In genomic region chr22:42901790-42902508, GRCh38 we compare ENCODE assay signal across 10 cellular contexts. TPM values are rescaled to one million over a fixed set of nuclear protein-coding genes. Genes with fewer than 3 reads are reported as not detected.
DNase-seq lines count a peak whose midpoint lies in the region; ATAC-seq and TF ChIP-seq lines count a peak whose summit lies in the region.
"Had no signal": no experiment of that assay in that cellular context is flagged by ENCODE, and none has a peak within 500 bp of the region (broad histone marks: within the 10 kb centered on the region; RNA-seq: fewer than 3 reads in every experiment).

No MANE protein-coding gene starts in this region.

- TF ChIP-seq CTCF in DOHH2 (IDR thresholded peaks at IDR 0.05; ENCODE audit: low read depth, low read length, poor library complexity, severe bottlenecking) (peak; percentile 51), NB4 (IDR thresholded peaks at IDR 0.05; ENCODE audit: low read depth, low read length) (peak; percentile 33), chondrocyte (IDR thresholded peaks at IDR 0.05) (peak; percentile 64), neural progenitor cell (IDR thresholded peaks at IDR 0.05) (peak; percentile 36)

- peaks cover 11% of the 10 kb centered on the region for H3K36me3 Mint-ChIP-seq in chondrocyte (ENCODE audit: low read depth)
- H3K36me3 Mint-ChIP-seq in neural progenitor cell, result no peaks in the 10 kb centered on the region

- no peak overlapping the region for H3K4me3 Mint-ChIP-seq in chondrocyte (ENCODE audit: unreplicated experiment)
- no peak overlapping the region for H3K4me3 Mint-ChIP-seq in neural progenitor cell

- no peaks in the 10 kb centered on the region; the same call in 1 of the 2 replicates for H4K20me1 ChIP-seq in DOHH2 (ENCODE audit: control insufficient read depth, insufficient read depth, low read depth, low read length)
- H4K20me1 ChIP-seq in neural progenitor cell (ENCODE audit: low read depth), result peaks cover 82% of the 10 kb centered on the region

- H3F3A ChIP-seq in DOHH2 (ENCODE audit: control insufficient read depth, insufficient read depth), result no peaks in the 10 kb centered on the region
- peaks cover 6% of the 10 kb centered on the region for H3F3A ChIP-seq in neural progenitor cell (ENCODE audit: low read depth)

- H3K36me3 ChIP-seq in DOHH2 (ENCODE audit: control insufficient read depth, low read length) (no peaks in the 10 kb centered on the region; the same call in 1 of the 2 replicates), neural progenitor cell (no peaks in the 10 kb centered on the region)

- ATAC-seq in HG02938 (IDR thresholded peaks at IDR 0.05; ENCODE audit: unreplicated experiment), result no peak
- no peak for ATAC-seq in GM18517 (IDR thresholded peaks at IDR 0.05; ENCODE audit: unreplicated experiment)
- ATAC-seq in GM19023 (IDR thresholded peaks at IDR 0.05; ENCODE audit: unreplicated experiment), result no peak

- H3K9me3 Mint-ChIP-seq in chondrocyte (ENCODE audit: low read depth), result no peaks in the 10 kb centered on the region
- H3K9me3 Mint-ChIP-seq in neural progenitor cell, result no peaks in the 10 kb centered on the region

- H3K4me1 Mint-ChIP-seq in chondrocyte (ENCODE audit: low read depth), result peaks cover 31% of the 10 kb centered on the region
- peaks cover 25% of the 10 kb centered on the region for H3K4me1 Mint-ChIP-seq in neural progenitor cell

- H3K27ac ChIP-seq in DOHH2 (ENCODE audit: low read depth, low read length) (no peak overlapping the region), neural progenitor cell (no peak overlapping the region)

- H3K4me1 ChIP-seq in DOHH2 (ENCODE audit: control insufficient read depth, low read length), result peaks cover 7% of the 10 kb centered on the region
- H3K4me1 ChIP-seq in neural progenitor cell, result peaks cover 10% of the 10 kb centered on the region

- no peaks in the 10 kb centered on the region for H3K9me2 ChIP-seq in DOHH2 (replicated peaks; ENCODE audit: control insufficient read depth, low read length)

- no peak overlapping the region for H3K9ac ChIP-seq in neural progenitor cell

- H3K27me3 ChIP-seq in DOHH2 (ENCODE audit: control insufficient read depth, low read length) (no peaks in the 10 kb centered on the region), neural progenitor cell (no peaks in the 10 kb centered on the region)
- H3K27me3 ChIP-seq: Peyer's patch had no signal

- no peak overlapping the region for H2AFZ ChIP-seq in neural progenitor cell (replicated peaks)

- DNase-seq in NB4 (ENCODE audit: low read depth) (peak; percentile 45), chondrocyte (ENCODE audit: low spot score) (no peak), neural progenitor cell (ENCODE audit: low spot score) (no peak), AG08395 (ENCODE audit: low spot score) (no peak)
- DNase-seq: Peyer's patch; stimulated activated naive CD4-positive, alpha-beta T cell had no signal

- H3K4me2 ChIP-seq in DOHH2 (ENCODE audit: low read length) (no peak overlapping the region), neural progenitor cell (no peak overlapping the region)

- H3K27me3 Mint-ChIP-seq in chondrocyte (ENCODE audit: low read depth) (no peaks in the 10 kb centered on the region), neural progenitor cell (ENCODE audit: insufficient read depth, low read depth) (peaks cover 2% of the 10 kb centered on the region)

- H3K9me3 ChIP-seq in DOHH2 (ENCODE audit: control insufficient read depth, insufficient read depth, low read length) (no peaks in the 10 kb centered on the region), neural progenitor cell (ENCODE audit: low read depth) (no peaks in the 10 kb centered on the region)
- H3K9me3 ChIP-seq: Peyer's patch had no signal

- peaks cover 8% of the 10 kb centered on the region for H3K79me2 ChIP-seq in DOHH2 (ENCODE audit: control insufficient read depth, low read length)
- peaks cover 19% of the 10 kb centered on the region for H3K79me2 ChIP-seq in neural progenitor cell (ENCODE audit: low read depth)

- H3K27ac Mint-ChIP-seq in chondrocyte (ENCODE audit: unreplicated experiment), result no peak overlapping the region
- H3K27ac Mint-ChIP-seq in neural progenitor cell, result no peak overlapping the region

- TF ChIP-seq POLR2A in NB4 (IDR thresholded peaks at IDR 0.05; ENCODE audit: extremely low read depth, insufficient read length), result no peak

- H3K4me3 ChIP-seq in DOHH2 (ENCODE audit: low read length) (no peak overlapping the region), NB4 (ENCODE audit: low read depth, low read length) (no peak overlapping the region), neural progenitor cell (no peak overlapping the region)
- H3K4me3 ChIP-seq: Peyer's patch had no signal

RNA-seq across cellular contexts. Expression of gene ARFGAP3, which starts 44.9 kb away (rescaled TPM):
- total RNA-seq in chondrocyte (79.6 to 88.1 TPM (median 80.8 TPM) in 3 replicates), neural progenitor cell (ENCODE audit: low replicate concordance) (41.3 and 53.9 TPM in 2 replicates)
